Comparison of ENCODE assay signal across 1 cellular context in the genomic region with DNA sequence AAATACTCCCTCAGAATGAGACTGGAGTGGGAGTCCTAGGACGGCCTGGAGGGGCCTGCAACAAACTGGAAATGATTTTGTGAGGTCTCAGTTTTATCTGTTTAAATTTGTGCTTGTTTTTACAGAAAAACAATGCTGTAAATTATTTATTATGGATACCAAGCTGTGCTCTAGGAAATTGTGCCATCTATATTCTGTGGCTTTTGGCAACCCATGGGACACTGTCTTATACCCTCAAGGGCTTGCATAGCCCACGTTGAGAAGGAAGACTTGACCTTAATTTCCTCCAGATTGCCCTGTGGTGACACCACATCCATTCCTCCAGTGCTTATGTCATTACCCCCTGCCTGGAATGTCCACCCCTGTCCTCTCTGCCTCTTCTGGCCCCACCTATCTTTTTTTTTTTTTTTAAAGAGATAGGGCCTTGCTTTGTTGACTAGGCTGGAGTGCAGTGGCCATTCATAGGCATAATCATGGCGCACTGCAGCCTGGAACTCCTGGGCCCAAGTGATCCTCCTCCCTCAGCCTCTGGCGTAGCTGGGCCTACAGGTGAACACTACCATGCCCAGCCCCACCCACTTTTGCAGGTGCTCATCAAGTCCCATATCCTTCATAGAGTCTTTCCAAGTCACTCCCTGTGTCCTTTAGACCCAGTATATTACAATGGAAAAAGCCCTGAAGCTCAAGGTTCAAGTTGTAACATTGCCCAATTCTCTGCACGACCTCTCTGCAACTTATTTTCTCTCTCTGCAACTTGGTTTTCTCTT.
TF ChIP-seq lines count a peak whose summit lies in the region.

No MANE protein-coding gene starts in this region.

TF ChIP-seq in HEK293, 187 proteins besides CTCF, POLR2A, EP300 and RAD21 (continued from another document):
- TF ChIP-seq, protein P1, sequence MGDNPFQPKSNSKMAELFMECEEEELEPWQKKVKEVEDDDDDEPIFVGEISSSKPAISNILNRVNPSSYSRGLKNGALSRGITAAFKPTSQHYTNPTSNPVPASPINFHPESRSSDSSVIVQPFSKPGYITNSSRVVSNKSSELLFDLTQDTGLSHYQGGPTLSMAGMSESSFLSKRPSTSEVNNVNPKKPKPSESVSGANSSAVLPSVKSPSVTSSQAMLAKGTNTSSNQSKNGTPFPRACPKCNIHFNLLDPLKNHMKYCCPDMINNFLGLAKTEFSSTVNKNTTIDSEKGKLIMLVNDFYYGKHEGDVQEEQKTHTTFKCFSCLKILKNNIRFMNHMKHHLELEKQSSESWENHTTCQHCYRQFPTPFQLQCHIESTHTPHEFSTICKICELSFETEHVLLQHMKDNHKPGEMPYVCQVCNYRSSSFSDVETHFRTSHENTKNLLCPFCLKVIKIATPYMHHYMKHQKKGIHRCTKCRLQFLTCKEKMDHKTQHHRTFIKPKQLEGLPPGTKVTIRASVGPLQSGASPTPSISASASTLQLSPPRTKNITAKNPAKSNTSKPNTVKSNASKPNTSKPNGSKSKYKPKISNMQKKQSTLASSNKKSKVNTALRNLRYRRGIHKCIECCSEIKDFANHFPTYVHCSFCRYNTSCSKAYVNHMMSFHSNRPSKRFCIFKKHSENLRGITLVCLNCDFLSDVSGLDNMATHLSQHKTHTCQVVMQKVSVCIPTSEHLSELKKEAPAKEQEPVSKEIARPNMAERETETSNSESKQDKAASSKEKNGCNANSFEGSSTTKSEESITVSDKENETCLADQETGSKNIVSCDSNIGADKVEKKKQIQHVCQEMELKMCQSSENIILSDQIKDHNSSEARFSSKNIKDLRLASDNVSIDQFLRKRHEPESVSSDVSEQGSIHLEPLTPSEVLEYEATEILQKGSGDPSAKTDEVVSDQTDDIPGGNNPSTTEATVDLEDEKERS (tag by site-specific recombination; IDR thresholded peaks at IDR 0.05) = no peak
- TF ChIP-seq ZNF629 (tag by site-specific recombination; IDR thresholded peaks at IDR 0.05) (peak; percentile 36; the same call in 1 of the 2 replicates), ZNF433 (tag by site-specific recombination; IDR thresholded peaks at IDR 0.05; ENCODE audit: low read depth) (no peak), ZEB2 (tag by site-specific recombination; IDR thresholded peaks at IDR 0.05) (no peak), ZNF701 (tag by site-specific recombination; IDR thresholded peaks at IDR 0.05) (no peak), ZNF311 (tag by site-specific recombination; IDR thresholded peaks at IDR 0.05; ENCODE audit: borderline replicate concordance) (no peak), GLI2 (tag by site-specific recombination; IDR thresholded peaks at IDR 0.05; ENCODE audit: borderline replicate concordance, low read depth) (no peak), TCF7L2 (IDR thresholded peaks at IDR 0.05; ENCODE audit: borderline replicate concordance, low read depth, low read length) (no peak), YY1 (tag by site-specific recombination; IDR thresholded peaks at IDR 0.05) (no peak), GLIS1 (tag by site-specific recombination; IDR thresholded peaks at IDR 0.05) (peak; percentile 84), ZNF19 (tag by site-specific recombination; IDR thresholded peaks at IDR 0.05; ENCODE audit: low read depth) (no peak)
- TF ChIP-seq, protein P2, sequence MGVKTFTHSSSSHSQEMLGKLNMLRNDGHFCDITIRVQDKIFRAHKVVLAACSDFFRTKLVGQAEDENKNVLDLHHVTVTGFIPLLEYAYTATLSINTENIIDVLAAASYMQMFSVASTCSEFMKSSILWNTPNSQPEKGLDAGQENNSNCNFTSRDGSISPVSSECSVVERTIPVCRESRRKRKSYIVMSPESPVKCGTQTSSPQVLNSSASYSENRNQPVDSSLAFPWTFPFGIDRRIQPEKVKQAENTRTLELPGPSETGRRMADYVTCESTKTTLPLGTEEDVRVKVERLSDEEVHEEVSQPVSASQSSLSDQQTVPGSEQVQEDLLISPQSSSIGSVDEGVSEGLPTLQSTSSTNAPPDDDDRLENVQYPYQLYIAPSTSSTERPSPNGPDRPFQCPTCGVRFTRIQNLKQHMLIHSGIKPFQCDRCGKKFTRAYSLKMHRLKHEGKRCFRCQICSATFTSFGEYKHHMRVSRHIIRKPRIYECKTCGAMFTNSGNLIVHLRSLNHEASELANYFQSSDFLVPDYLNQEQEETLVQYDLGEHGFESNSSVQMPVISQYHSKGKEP (tag by site-specific recombination; IDR thresholded peaks at IDR 0.05) = no peak
- TF ChIP-seq, protein P3, sequence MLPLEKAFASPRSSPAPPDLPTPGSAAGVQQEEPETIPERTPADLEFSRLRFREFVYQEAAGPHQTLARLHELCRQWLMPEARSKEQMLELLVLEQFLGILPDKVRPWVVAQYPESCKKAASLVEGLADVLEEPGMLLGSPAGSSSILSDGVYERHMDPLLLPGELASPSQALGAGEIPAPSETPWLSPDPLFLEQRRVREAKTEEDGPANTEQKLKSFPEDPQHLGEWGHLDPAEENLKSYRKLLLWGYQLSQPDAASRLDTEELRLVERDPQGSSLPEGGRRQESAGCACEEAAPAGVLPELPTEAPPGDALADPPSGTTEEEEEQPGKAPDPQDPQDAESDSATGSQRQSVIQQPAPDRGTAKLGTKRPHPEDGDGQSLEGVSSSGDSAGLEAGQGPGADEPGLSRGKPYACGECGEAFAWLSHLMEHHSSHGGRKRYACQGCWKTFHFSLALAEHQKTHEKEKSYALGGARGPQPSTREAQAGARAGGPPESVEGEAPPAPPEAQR (tag by site-specific recombination; IDR thresholded peaks at IDR 0.05) = no peak
- TF ChIP-seq, protein P4, sequence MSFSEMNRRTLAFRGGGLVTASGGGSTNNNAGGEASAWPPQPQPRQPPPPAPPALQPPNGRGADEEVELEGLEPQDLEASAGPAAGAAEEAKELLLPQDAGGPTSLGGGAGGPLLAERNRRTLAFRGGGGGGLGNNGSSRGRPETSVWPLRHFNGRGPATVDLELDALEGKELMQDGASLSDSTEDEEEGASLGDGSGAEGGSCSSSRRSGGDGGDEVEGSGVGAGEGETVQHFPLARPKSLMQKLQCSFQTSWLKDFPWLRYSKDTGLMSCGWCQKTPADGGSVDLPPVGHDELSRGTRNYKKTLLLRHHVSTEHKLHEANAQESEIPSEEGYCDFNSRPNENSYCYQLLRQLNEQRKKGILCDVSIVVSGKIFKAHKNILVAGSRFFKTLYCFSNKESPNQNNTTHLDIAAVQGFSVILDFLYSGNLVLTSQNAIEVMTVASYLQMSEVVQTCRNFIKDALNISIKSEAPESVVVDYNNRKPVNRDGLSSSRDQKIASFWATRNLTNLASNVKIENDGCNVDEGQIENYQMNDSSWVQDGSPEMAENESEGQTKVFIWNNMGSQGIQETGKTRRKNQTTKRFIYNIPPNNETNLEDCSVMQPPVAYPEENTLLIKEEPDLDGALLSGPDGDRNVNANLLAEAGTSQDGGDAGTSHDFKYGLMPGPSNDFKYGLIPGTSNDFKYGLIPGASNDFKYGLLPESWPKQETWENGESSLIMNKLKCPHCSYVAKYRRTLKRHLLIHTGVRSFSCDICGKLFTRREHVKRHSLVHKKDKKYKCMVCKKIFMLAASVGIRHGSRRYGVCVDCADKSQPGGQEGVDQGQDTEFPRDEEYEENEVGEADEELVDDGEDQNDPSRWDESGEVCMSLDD (tag by site-specific recombination; IDR thresholded peaks at IDR 0.05) = no peak
- TF ChIP-seq, protein P5, sequence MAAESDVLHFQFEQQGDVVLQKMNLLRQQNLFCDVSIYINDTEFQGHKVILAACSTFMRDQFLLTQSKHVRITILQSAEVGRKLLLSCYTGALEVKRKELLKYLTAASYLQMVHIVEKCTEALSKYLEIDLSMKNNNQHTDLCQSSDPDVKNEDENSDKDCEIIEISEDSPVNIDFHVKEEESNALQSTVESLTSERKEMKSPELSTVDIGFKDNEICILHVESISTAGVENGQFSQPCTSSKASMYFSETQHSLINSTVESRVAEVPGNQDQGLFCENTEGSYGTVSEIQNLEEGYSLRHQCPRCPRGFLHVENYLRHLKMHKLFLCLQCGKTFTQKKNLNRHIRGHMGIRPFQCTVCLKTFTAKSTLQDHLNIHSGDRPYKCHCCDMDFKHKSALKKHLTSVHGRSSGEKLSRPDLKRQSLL (tag by site-specific recombination; IDR thresholded peaks at IDR 0.05) = no peak
- TF ChIP-seq, protein P6, sequence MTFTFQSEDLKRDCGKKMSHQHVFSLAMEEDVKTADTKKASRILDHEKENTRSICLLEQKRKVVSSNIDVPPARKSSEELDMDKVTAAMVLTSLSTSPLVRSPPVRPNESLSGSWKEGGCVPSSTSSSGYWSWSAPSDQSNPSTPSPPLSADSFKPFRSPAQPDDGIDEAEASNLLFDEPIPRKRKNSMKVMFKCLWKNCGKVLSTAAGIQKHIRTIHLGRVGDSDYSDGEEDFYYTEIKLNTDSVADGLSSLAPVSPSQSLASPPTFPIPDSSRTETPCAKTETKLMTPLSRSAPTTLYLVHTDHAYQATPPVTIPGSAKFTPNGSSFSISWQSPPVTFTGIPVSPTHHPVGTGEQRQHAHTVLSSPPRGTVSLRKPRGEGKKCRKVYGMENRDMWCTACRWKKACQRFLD (tag by site-specific recombination; IDR thresholded peaks at IDR 0.05) = no peak
TF ChIP-seq in HEK293: peak in this region for 4.
